9 cellular contexts compared by ENCODE assay signal in genomic region chr9:107243757-107244156, GRCh38. TPM values are rescaled to one million over a fixed set of nuclear protein-coding genes. Genes with fewer than 3 reads are reported as not detected.
DNase-seq lines count a peak whose midpoint lies in the region; ATAC-seq and TF ChIP-seq lines count a peak whose summit lies in the region.
"Had no signal": no experiment of that assay in that cellular context is flagged by ENCODE, and none has a peak within 500 bp of the region (broad histone marks: within the 10 kb centered on the region; RNA-seq: fewer than 3 reads in every experiment).

No MANE protein-coding gene starts in this region.

- H3K27me3 ChIP-seq in adipocyte (replicated peaks; ENCODE audit: control insufficient read depth, insufficient read depth, low read length), result no peaks in the 10 kb centered on the region

- peak; percentile 76 for ATAC-seq in GM21786 (IDR thresholded peaks at IDR 0.05; ENCODE audit: unreplicated experiment)

- intact Hi-C loops in posterior vena cava (cut with DNase I), result no loop called here

- H3K4me3 ChIP-seq in adipocyte (ENCODE audit: low read length), result no peak overlapping the region
- no peak overlapping the region for H3K4me3 ChIP-seq in retinal pigment epithelial cell (ENCODE audit: low read length)
- H3K4me3 ChIP-seq: HAP-1 had no signal

- DNase-seq in DMS153 (lab: John Stamatoyannopoulos, UW) (peak; percentile 85), NCI-H146 treated with DMSO at 0.1 percent for 48 hours (lab: John Stamatoyannopoulos, UW; ENCODE audit: unreplicated experiment) (peak; percentile 36), adipocyte (ENCODE audit: low read depth) (peak; percentile 32), retinal pigment epithelial cell (ENCODE audit: low read depth) (peak; percentile 32), NCI-H2107 treated with DMSO at 0.1 percent for 48 hours (lab: John Stamatoyannopoulos, UW; ENCODE audit: unreplicated experiment) (no peak), posterior vena cava (ENCODE audit: low spot score) (no peak), NAMALWA (ENCODE audit: low spot score) (no peak)

- no peak overlapping the region for H3K9ac ChIP-seq in adipocyte (ENCODE audit: low read length)

- H3K4me1 ChIP-seq in adipocyte (ENCODE audit: control insufficient read depth, insufficient read depth, low read length), result peaks cover 4% of the 10 kb centered on the region

- H3K9me3 ChIP-seq in adipocyte (ENCODE audit: control insufficient read depth, low read length), result no peaks in the 10 kb centered on the region
- H3K9me3 ChIP-seq: HAP-1 had no signal

- no peak for TF ChIP-seq CTCF in retinal pigment epithelial cell (conservative IDR thresholded peaks at IDR 0.05; ENCODE audit: low read depth, low read length)

- H3K36me3 ChIP-seq in adipocyte (ENCODE audit: control insufficient read depth, insufficient read depth, low read length, severe bottlenecking), result no peaks in the 10 kb centered on the region
- H3K36me3 ChIP-seq: HAP-1 had no signal

RNA-seq across cellular contexts. Expression of gene RAD23B, which starts 39.3 kb away (rescaled TPM):
- 10 to 100 TPM; 79.8 to 89.2 TPM for total RNA-seq in posterior vena cava

Comparison
In these comparisons a context has a peak if more than half of its experiments do, and no peak if none do; other contexts are left out.
1. DNase-seq: peak in DMS153 (single experiment), NCI-H146 treated with DMSO at 0.1 percent for 48 hours (single experiment), adipocyte (single experiment) and retinal pigment epithelial cell (single experiment); none in NCI-H2107 treated with DMSO at 0.1 percent for 48 hours (single experiment), posterior vena cava (single experiment) and NAMALWA (single experiment).